Comparison of ENCODE assay signal across 19 cellular contexts in genomic region chr12:95386056-95386455, GRCh38.
DNase-seq lines count a peak whose midpoint lies in the region; ATAC-seq, FAIRE-seq and TF ChIP-seq lines count a peak whose summit lies in the region.
"Had no signal": no experiment of that assay in that cellular context is flagged by ENCODE, and none has a peak within 500 bp of the region (broad histone marks: within the 10 kb centered on the region; RNA-seq: fewer than 3 reads in every experiment).

No MANE protein-coding gene starts in this region.

- H3K27me3 Mint-ChIP-seq in neural progenitor cell (ENCODE audit: insufficient read depth, low read depth), result peaks cover 3% of the 10 kb centered on the region
- H3K27me3 Mint-ChIP-seq: activated CD4-positive, alpha-beta T cell treated with anti-CD3 and anti-CD28 coated beads, Interleukin-2, amount 10 ng/mL, durations not matched to agents 24 days and 14 days had no signal

- H4K20me1 ChIP-seq in neural progenitor cell (ENCODE audit: low read depth), result no peaks in the 10 kb centered on the region

- peak overlapping the region; percentile 95 for H2AFZ ChIP-seq in neural progenitor cell (replicated peaks)

- ATAC-seq in heart left ventricle, result no peak
- ATAC-seq in right cardiac atrium, result no peak
- ATAC-seq in HG03196 (IDR thresholded peaks at IDR 0.05; ENCODE audit: unreplicated experiment), result no peak
- ATAC-seq: PC-3 had no signal

- no peak for DNase-seq in heart left ventricle
- DNase-seq in right cardiac atrium, result no peak
- peak; percentile 47 to 69 for DNase-seq in erythroblast (lab: John Stamatoyannopoulos, UW)
- no peak for DNase-seq in neural progenitor cell (ENCODE audit: low spot score)
- DNase-seq in H54 (ENCODE audit: insufficient read length, low spot score), result no peak
- DNase-seq in DMS79 (lab: John Stamatoyannopoulos, UW), result no peak
- DNase-seq: 8988T; activated CD4-positive, alpha-beta T cell treated with anti-CD3 and anti-CD28 coated beads, Interleukin-2, amount 10 ng/mL, durations not matched to agents 24 days and 14 days; activated CD8-positive, alpha-beta memory T cell treated with anti-CD3 and anti-CD28 coated beads, Interleukin-2, amount 50 U/mL, for 48 hours; activated naive CD4-positive, alpha-beta T cell; MV-4-11; NCI-H2081; PC-3; small intestine had no signal

- no peak overlapping the region for H3K9ac ChIP-seq in neural progenitor cell

- FAIRE-seq in H54 (lab: Jason Lieb, UNC), result no peak
- FAIRE-seq: GM18507, small intestine had no signal

- H3K4me1 ChIP-seq in heart left ventricle (peaks cover 0 to 24% (median 6%) of the 10 kb centered on the region in 12 donors), right cardiac atrium (ENCODE audit: control insufficient read depth, insufficient read depth, low read length) (peaks cover 4% of the 10 kb centered on the region), neural progenitor cell (peaks cover 7% of the 10 kb centered on the region), urinary bladder (ENCODE audit: insufficient read depth) (no peaks in the 10 kb centered on the region)

- no peaks in the 10 kb centered on the region for H3F3A ChIP-seq in neural progenitor cell (ENCODE audit: low read depth)

- H3K9me3 ChIP-seq in heart left ventricle (no peaks in the 10 kb centered on the region), right cardiac atrium (ENCODE audit: control insufficient read depth, low read length) (no peaks in the 10 kb centered on the region), neural progenitor cell (ENCODE audit: low read depth) (no peaks in the 10 kb centered on the region)

- TF ChIP-seq POLR2A in heart left ventricle (IDR thresholded peaks at IDR 0.05) (no peak), erythroblast (IDR thresholded peaks at IDR 0.05; ENCODE audit: low read length) (no peak), H54 (IDR thresholded peaks at IDR 0.05; ENCODE audit: low read depth, low read length) (no peak)

- H3K4me3 ChIP-seq in heart left ventricle (peak overlapping the region in 7 of 12 donors; percentile 43 to 57 (median 49)), right cardiac atrium (ENCODE audit: low read length) (no peak overlapping the region), neural progenitor cell (no peak overlapping the region), urinary bladder (ENCODE audit: low read depth, low read length) (peak overlapping the region; percentile 8)
- H3K4me3 ChIP-seq: SK-N-MC had no signal

- WGBS in heart left ventricle, 4 donors, result 35 to 55% (median 45%) methylated on average over 1 of the region's 1 CpG
- WGBS in right cardiac atrium, result 29% methylated on average over 1 of the region's 1 CpG
- 35% methylated on average over 1 of the region's 1 CpG for WGBS in urinary bladder

- H3K9me3 Mint-ChIP-seq in neural progenitor cell, result peaks cover 4% of the 10 kb centered on the region

- H3K36me3 Mint-ChIP-seq in neural progenitor cell, result no peaks in the 10 kb centered on the region

- no peaks in the 10 kb centered on the region for H3K27me3 ChIP-seq in heart left ventricle
- no peaks in the 10 kb centered on the region for H3K27me3 ChIP-seq in right cardiac atrium (ENCODE audit: control insufficient read depth, insufficient read depth)
- no peaks in the 10 kb centered on the region for H3K27me3 ChIP-seq in neural progenitor cell

- H3K36me3 ChIP-seq in heart left ventricle (no peaks in the 10 kb centered on the region), neural progenitor cell (no peaks in the 10 kb centered on the region), urinary bladder (ENCODE audit: insufficient read depth) (no peaks in the 10 kb centered on the region)

- TF ChIP-seq CTCF in heart left ventricle (IDR thresholded peaks at IDR 0.05) (no peak), neural progenitor cell (IDR thresholded peaks at IDR 0.05) (no peak)

- no peak overlapping the region for H3K4me2 ChIP-seq in neural progenitor cell

- no peaks in the 10 kb centered on the region for H3K4me1 Mint-ChIP-seq in neural progenitor cell

- intact Hi-C loops in heart left ventricle (cut with DNase I), result loop anchor here in 1 of 10 donors (5.0 kb wide), 1 partner anchor 86 kb away; the partner anchor contains the start of gene METAP2
- intact Hi-C loops in right cardiac atrium (cut with DNase I), result loop anchor here in 1 of 4 donors (5.0 kb wide), 1 partner anchor 86 kb away; the partner anchor contains the start of gene METAP2

- H3K27ac ChIP-seq in heart left ventricle (peak overlapping the region in 9 of 12 donors; percentile 56 to 89 (median 75)), right cardiac atrium (ENCODE audit: low read length) (no peak overlapping the region), neural progenitor cell (no peak overlapping the region), urinary bladder (ENCODE audit: low read depth) (no peak overlapping the region)
- H3K27ac ChIP-seq: C4-2B, SK-N-MC had no signal

- no peak overlapping the region for H3K4me3 Mint-ChIP-seq in neural progenitor cell
- H3K4me3 Mint-ChIP-seq: activated CD4-positive, alpha-beta T cell treated with anti-CD3 and anti-CD28 coated beads, Interleukin-2, amount 10 ng/mL, durations not matched to agents 24 days and 14 days had no signal

- no peaks in the 10 kb centered on the region for H3K79me2 ChIP-seq in neural progenitor cell (ENCODE audit: low read depth)

- H3K27ac Mint-ChIP-seq in neural progenitor cell, result no peak overlapping the region
- H3K27ac Mint-ChIP-seq: activated CD4-positive, alpha-beta T cell treated with anti-CD3 and anti-CD28 coated beads, Interleukin-2, amount 10 ng/mL, durations not matched to agents 24 days and 14 days had no signal

Comparison
In these comparisons a context has a peak if more than half of its experiments do, and no peak if none do; other contexts are left out.
1. H3K27ac ChIP-seq: peak in heart left ventricle (9 of 12); none in right cardiac atrium (single experiment), neural progenitor cell (single experiment) and urinary bladder (single experiment).
2. H3K4me3 ChIP-seq: peak in heart left ventricle (7 of 12) and urinary bladder (single experiment); none in right cardiac atrium (single experiment) and neural progenitor cell (single experiment).
3. DNase-seq: peak in erythroblast (2 of 2); none in heart left ventricle (0 of 5), right cardiac atrium (0 of 3), neural progenitor cell (single experiment), H54 (single experiment) and DMS79 (single experiment).